ENCODE assay signal across 21 cellular contexts in the genomic region with DNA sequence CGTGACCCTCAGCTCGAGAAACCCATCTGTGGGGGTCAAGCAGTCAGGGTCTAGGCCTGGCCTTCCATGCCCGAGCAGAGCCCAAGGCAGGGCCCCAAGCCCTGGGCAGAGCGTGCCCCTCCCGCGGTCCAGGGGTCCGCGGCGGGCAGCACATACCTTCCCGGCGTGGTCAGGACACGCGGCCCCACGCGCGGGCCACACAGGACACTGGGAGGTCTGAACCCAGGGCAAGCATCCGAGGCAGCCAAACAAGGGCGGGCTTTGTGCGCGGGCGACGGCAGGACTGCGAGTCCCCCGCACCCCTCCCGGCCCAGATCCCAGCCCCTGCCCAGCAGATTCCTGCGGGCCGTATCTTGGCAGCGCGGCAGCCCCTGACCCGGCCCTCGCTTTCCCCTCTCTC.
"Had no signal": no experiment of that assay in that cellular context is flagged by ENCODE, and none has a peak within 500 bp of the region (broad histone marks: within the 10 kb centered on the region; RNA-seq: fewer than 3 reads in every experiment).

No MANE protein-coding gene starts in this region.

- H3K27ac ChIP-seq: gastrocnemius medialis, lower lobe of right lung, pancreas, right lobe of liver, stomach, thyroid gland had no signal

- H3K36me3 ChIP-seq: gastrocnemius medialis, lower lobe of right lung, pancreas, right lobe of liver, stomach, thyroid gland had no signal

- ATAC-seq: effector memory CD8-positive, alpha-beta T cell; gastrocnemius medialis; left ventricle myocardium superior; mucosa of descending colon; pancreas; stimulated activated naive B cell treated with anti-CD40 and anti-IgM and Interleukin-4, amounts not matched to agents 10 μg/mL and 1 μg/mL and 100 μg/mL, for 72 hours had no signal

- H3K4me3 Mint-ChIP-seq: effector memory CD8-positive, alpha-beta T cell; memory B cell; naive B cell; natural killer cell treated with Interleukin-12 subunit alpha and Interleukin-12 subunit beta and Interleukin-15 and Interleukin-18, amount 100 ng/mL, for 72 hours; neural crest cell; stimulated activated naive B cell treated with anti-CD40 and anti-IgM and Interleukin-4, amounts not matched to agents 10 μg/mL and 1 μg/mL and 100 μg/mL, for 72 hours; type B pancreatic cell had no signal

- H3K27ac Mint-ChIP-seq: effector memory CD8-positive, alpha-beta T cell; memory B cell; natural killer cell treated with Interleukin-12 subunit alpha and Interleukin-12 subunit beta and Interleukin-15 and Interleukin-18, amount 100 ng/mL, for 72 hours; progenitor cell of endocrine pancreas; stimulated activated naive B cell treated with anti-CD40 and anti-IgM and Interleukin-4, amounts not matched to agents 10 μg/mL and 1 μg/mL and 100 μg/mL, for 72 hours; type B pancreatic cell had no signal

- H3K4me1 Mint-ChIP-seq: memory B cell, neural crest cell had no signal

- H3K4me1 ChIP-seq: gastrocnemius medialis, lower lobe of right lung, pancreas, right lobe of liver, stomach, thyroid gland had no signal

- H3K9me3 Mint-ChIP-seq: effector memory CD8-positive, alpha-beta T cell; memory B cell; natural killer cell treated with Interleukin-12 subunit alpha and Interleukin-12 subunit beta and Interleukin-15 and Interleukin-18, amount 100 ng/mL, for 72 hours; neural crest cell; stimulated activated naive B cell treated with anti-CD40 and anti-IgM and Interleukin-4, amounts not matched to agents 10 μg/mL and 1 μg/mL and 100 μg/mL, for 72 hours; type B pancreatic cell had no signal

- H3K36me3 Mint-ChIP-seq: natural killer cell treated with Interleukin-12 subunit alpha and Interleukin-12 subunit beta and Interleukin-15 and Interleukin-18, amount 100 ng/mL, for 72 hours; type B pancreatic cell had no signal

- H3K27me3 ChIP-seq: right lobe of liver, thyroid gland had no signal

- H3K4me3 ChIP-seq: gastrocnemius medialis, lower lobe of right lung, mucosa of descending colon, pancreas, right lobe of liver, stomach, thyroid gland had no signal

- DNase-seq: cortex of kidney; effector memory CD8-positive, alpha-beta T cell; erythroblast; foreskin fibroblast; gastrocnemius medialis; left ventricle myocardium superior; lower lobe of right lung; mucosa of descending colon; naive B cell; pancreas; right lobe of liver; stimulated activated CD4-positive, alpha-beta T cell treated with anti-CD3 and anti-CD28 coated beads, Interleukin-2, amount 100 ng/mL, for 24 hours; stimulated activated CD4-positive, alpha-beta T cell treated with anti-CD3 and anti-CD28 coated beads, Interleukin-4, amount 100 ng/mL, for 24 hours; stimulated activated naive B cell treated with anti-CD40 and anti-IgM and Interleukin-4, amounts not matched to agents 10 μg/mL and 1 μg/mL and 100 μg/mL, for 72 hours; stomach; thyroid gland had no signal

- H3K9me3 ChIP-seq: gastrocnemius medialis, lower lobe of right lung, mucosa of descending colon, pancreas, right lobe of liver, thyroid gland had no signal
